17 cellular contexts compared by ENCODE assay signal in genomic region chr18:74940856-74941255, GRCh38.
DNase-seq lines count a peak whose midpoint lies in the region; ATAC-seq, FAIRE-seq and TF ChIP-seq lines count a peak whose summit lies in the region.
"Had no signal": no experiment of that assay in that cellular context is flagged by ENCODE, and none has a peak within 500 bp of the region (broad histone marks: within the 10 kb centered on the region; RNA-seq: fewer than 3 reads in every experiment).

No MANE protein-coding gene starts in this region.

- H3K4me3 ChIP-seq in MG63: no peak overlapping the region
- H3K4me3 ChIP-seq: A549; BLaER1 treated with 17β-estradiol and CSF1 and Interleukin-3, amounts not matched to agents 10 nM and 100 nM had no signal

- FAIRE-seq in D721Med (lab: Jason Lieb, UNC): peak; percentile 68
- FAIRE-seq: A549, G401.6, GM12891, GM19239, H1, HepG2 had no signal

- peaks cover 21% of the 10 kb centered on the region for H3K4me1 Mint-ChIP-seq in stimulated activated memory B cell treated with anti-CD40 and anti-IgM and Interleukin-4, amounts not matched to agents 10 μg/mL and 1 μg/mL and 100 μg/mL, for 72 hours
- H3K4me1 Mint-ChIP-seq in activated T-cell treated with anti-CD3 and anti-CD28 coated beads, Interleukin-2, amount 50 U/mL, for 4 hours (ENCODE audit: low read depth): peaks cover 19% of the 10 kb centered on the region

- no peak overlapping the region for H3K4me3 Mint-ChIP-seq in stimulated activated memory B cell treated with anti-CD40 and anti-IgM and Interleukin-4, amounts not matched to agents 10 μg/mL and 1 μg/mL and 100 μg/mL, for 72 hours
- H3K4me3 Mint-ChIP-seq in activated T-cell treated with anti-CD3 and anti-CD28 coated beads, Interleukin-2, amount 50 U/mL, for 4 hours: no peak overlapping the region
- H3K4me3 Mint-ChIP-seq: CD8-positive, alpha-beta memory T cell; H9 had no signal

- TF ChIP-seq CTCF in D721Med (IDR thresholded peaks at IDR 0.05; ENCODE audit: insufficient read depth, missing control alignments): no peak

- H3K27ac Mint-ChIP-seq in stimulated activated memory B cell treated with anti-CD40 and anti-IgM and Interleukin-4, amounts not matched to agents 10 μg/mL and 1 μg/mL and 100 μg/mL, for 72 hours: no peak overlapping the region
- H3K27ac Mint-ChIP-seq: H9 had no signal

- no peaks in the 10 kb centered on the region for H3K27me3 Mint-ChIP-seq in stimulated activated memory B cell treated with anti-CD40 and anti-IgM and Interleukin-4, amounts not matched to agents 10 μg/mL and 1 μg/mL and 100 μg/mL, for 72 hours
- no peaks in the 10 kb centered on the region for H3K27me3 Mint-ChIP-seq in activated T-cell treated with anti-CD3 and anti-CD28 coated beads, Interleukin-2, amount 50 U/mL, for 4 hours (ENCODE audit: low read depth)
- H3K27me3 Mint-ChIP-seq: CD8-positive, alpha-beta memory T cell had no signal

- ATAC-seq in stimulated activated memory B cell treated with anti-CD40 and anti-IgM and Interleukin-4, amounts not matched to agents 10 μg/mL and 1 μg/mL and 100 μg/mL, for 72 hours: no peak
- no peak for ATAC-seq in activated T-cell treated with anti-CD3 and anti-CD28 coated beads, Interleukin-2, amount 50 U/mL, for 4 hours
- ATAC-seq: A549, HepG2 had no signal

- no peaks in the 10 kb centered on the region for H3K9me3 Mint-ChIP-seq in stimulated activated memory B cell treated with anti-CD40 and anti-IgM and Interleukin-4, amounts not matched to agents 10 μg/mL and 1 μg/mL and 100 μg/mL, for 72 hours
- no peaks in the 10 kb centered on the region for H3K9me3 Mint-ChIP-seq in activated T-cell treated with anti-CD3 and anti-CD28 coated beads, Interleukin-2, amount 50 U/mL, for 4 hours
- H3K9me3 Mint-ChIP-seq: CD8-positive, alpha-beta memory T cell; H9 had no signal

- H3K36me3 Mint-ChIP-seq in stimulated activated memory B cell treated with anti-CD40 and anti-IgM and Interleukin-4, amounts not matched to agents 10 μg/mL and 1 μg/mL and 100 μg/mL, for 72 hours: peaks cover 5% of the 10 kb centered on the region
- H3K36me3 Mint-ChIP-seq in activated T-cell treated with anti-CD3 and anti-CD28 coated beads, Interleukin-2, amount 50 U/mL, for 4 hours (ENCODE audit: insufficient read depth): peaks cover 4% of the 10 kb centered on the region

- H3K27me3 ChIP-seq in MG63: no peaks in the 10 kb centered on the region
- H3K27me3 ChIP-seq: BLaER1 treated with 17β-estradiol and CSF1 and Interleukin-3, amounts not matched to agents 10 nM and 100 nM had no signal

- no peaks in the 10 kb centered on the region for H3K9me3 ChIP-seq in MG63
- H3K9me3 ChIP-seq: A549 had no signal

- no peaks in the 10 kb centered on the region for H3K36me3 ChIP-seq in MG63

- no peak for DNase-seq in D721Med (ENCODE audit: insufficient read length, low spot score)
- peak; percentile 39 for DNase-seq in medulla oblongata (ENCODE audit: extremely low spot score)
- DNase-seq in pons (ENCODE audit: low spot score): peak; percentile 72
- DNase-seq in MG63: no peak
- no peak for DNase-seq in activated T-cell treated with anti-CD3 and anti-CD28 coated beads, Interleukin-2, amount 50 U/mL, for 4 hours
- DNase-seq: AML-193; CD8-positive, alpha-beta memory T cell; COR-L47; H9 had no signal

Comparison
In these comparisons a context has a peak if more than half of its experiments do, and no peak if none do; other contexts are left out.
1. DNase-seq: peak in medulla oblongata (single experiment) and pons (single experiment); none in D721Med (single experiment), MG63 (single experiment) and activated T-cell treated with anti-CD3 and anti-CD28 coated beads, Interleukin-2, amount 50 U/mL, for 4 hours (single experiment).